Comparison of ENCODE assay signal across 25 cellular contexts in the genomic region with DNA sequence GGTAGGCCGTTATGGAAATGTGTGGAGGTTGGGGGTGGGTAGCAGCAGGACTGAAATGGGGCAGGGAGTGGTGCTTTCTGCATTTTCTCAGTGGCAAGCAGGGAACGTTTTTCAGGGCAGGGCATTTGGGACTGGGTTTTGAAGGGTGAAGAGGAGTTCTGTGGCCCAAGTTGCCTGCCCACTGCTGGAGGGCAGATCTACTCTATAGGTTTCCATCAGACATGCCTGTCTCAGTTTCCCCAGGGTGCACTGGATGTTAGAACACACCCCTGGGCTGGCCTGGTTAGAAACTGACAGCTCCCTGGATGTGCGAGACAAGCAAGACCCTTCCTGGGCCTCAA. TPM values are rescaled to one million over a fixed set of nuclear protein-coding genes. Genes with fewer than 3 reads are reported as not detected.
DNase-seq lines count a peak whose midpoint lies in the region; ATAC-seq, FAIRE-seq and TF ChIP-seq lines count a peak whose summit lies in the region.
"Had no signal": no experiment of that assay in that cellular context is flagged by ENCODE, and none has a peak within 500 bp of the region (broad histone marks: within the 10 kb centered on the region; RNA-seq: fewer than 3 reads in every experiment).

No MANE protein-coding gene starts in this region.

- DNase-seq in SK-N-SH (no peak), T-helper 17 cell (no peak), endothelial cell (ENCODE audit: low spot score) (no peak), neural progenitor cell (ENCODE audit: low spot score) (no peak), prostate gland (ENCODE audit: low spot score) (no peak), kidney (no peak)
- DNase-seq: C1 segment of cervical spinal cord, NCI-H1436 treated with DMSO at 0.1 percent for 48 hours, NCI-H2107, SHP77 had no signal

- TF ChIP-seq CTCF in SK-N-SH (IDR thresholded peaks at IDR 0.05) (no peak), endothelial cell (IDR thresholded peaks at IDR 0.05; ENCODE audit: unreplicated experiment) (no peak), neural progenitor cell (IDR thresholded peaks at IDR 0.05) (no peak), prostate gland (IDR thresholded peaks at IDR 0.05) (no peak), kidney (IDR thresholded peaks at IDR 0.05; ENCODE audit: borderline replicate concordance, extremely low read depth, insufficient read depth) (no peak)

- no peak for TF ChIP-seq RAD21 in SK-N-SH (IDR thresholded peaks at IDR 0.05; ENCODE audit: low read length)

- ATAC-seq in SK-N-SH treated with all-trans-retinoic acid at 6 μM for 48 hours (no peak), T-helper 17 cell (no peak), GM19395 (IDR thresholded peaks at IDR 0.05; ENCODE audit: unreplicated experiment) (no peak)

- FAIRE-seq in kidney (lab: Jason Lieb, UNC): no peak
- FAIRE-seq: islet of Langerhans had no signal

- H2AFZ ChIP-seq in SK-N-SH (ENCODE audit: low read depth): no peak overlapping the region
- H2AFZ ChIP-seq in neural progenitor cell (replicated peaks): no peak overlapping the region

- peaks cover 56% of the 10 kb centered on the region for H3K27me3 ChIP-seq in SK-N-SH (ENCODE audit: insufficient read depth)
- peaks cover 71% of the 10 kb centered on the region for H3K27me3 ChIP-seq in neural progenitor cell
- peaks cover 13% of the 10 kb centered on the region for H3K27me3 ChIP-seq in prostate gland (replicated peaks; ENCODE audit: insufficient read depth)

- H3K27me3 Mint-ChIP-seq in T-helper 17 cell (peaks cover 18% of the 10 kb centered on the region), endothelial cell (ENCODE audit: unreplicated experiment) (peaks cover 20% of the 10 kb centered on the region), neural progenitor cell (ENCODE audit: insufficient read depth, low read depth) (peaks cover 40% of the 10 kb centered on the region)

- peaks cover 0 to 3% of the 10 kb centered on the region in 2 experiments for H3K36me3 ChIP-seq in SK-N-SH (replicated peaks in 1 of 2; ENCODE audit: control insufficient read depth in 1 of 2, insufficient read depth in 2 of 2, low read length in 1 of 2)
- H3K36me3 ChIP-seq in neural progenitor cell: no peaks in the 10 kb centered on the region
- no peaks in the 10 kb centered on the region for H3K36me3 ChIP-seq in prostate gland
- no peaks in the 10 kb centered on the region for H3K36me3 ChIP-seq in kidney (ENCODE audit: control insufficient read depth in 1 of 2, insufficient read depth in 2 of 2, low read length in 2 of 2)

- H3K4me1 ChIP-seq in SK-N-SH (ENCODE audit: control insufficient read depth in 1 of 2, insufficient read depth in 2 of 2, low read depth in 1 of 2, low read length in 1 of 2) (peaks cover 0 to 13% of the 10 kb centered on the region in 2 experiments; a peak in 1 of 4 replicates), neural progenitor cell (peaks cover 7% of the 10 kb centered on the region), prostate gland (replicated peaks) (peaks cover 6% of the 10 kb centered on the region), kidney (ENCODE audit: control insufficient read depth in 1 of 2, insufficient read depth in 1 of 2, low read depth in 1 of 2, low read length in 2 of 2) (peaks cover 14 to 15% of the 10 kb centered on the region in 2 donors)

- 7% methylated on average over 3 of the region's 3 CpGs for WGBS in SK-N-SH (ENCODE audit: low lambda C conversion rate)
- WGBS in prostate gland: 68% methylated on average over 3 of the region's 3 CpGs

- H3K4me1 Mint-ChIP-seq in T-helper 17 cell: peaks cover 18% of the 10 kb centered on the region
- no peaks in the 10 kb centered on the region for H3K4me1 Mint-ChIP-seq in endothelial cell (ENCODE audit: unreplicated experiment)
- H3K4me1 Mint-ChIP-seq in neural progenitor cell: peaks cover 12% of the 10 kb centered on the region

- POLR2A ChIA-PET in SK-N-SH (lab: Yijun Ruan, JAX): interaction anchor here (0.6 kb wide), 1 partner anchor 549 kb away, joined by 3 read pairs; no protein-coding TSS in a partner anchor

- H3K9me2 ChIP-seq in SK-N-SH: no peaks in the 10 kb centered on the region

- H3K9ac ChIP-seq in SK-N-SH: no peak overlapping the region
- H3K9ac ChIP-seq in neural progenitor cell: no peak overlapping the region
- no peak overlapping the region for H3K9ac ChIP-seq in kidney (ENCODE audit: low read length in 2 of 2)

- H3K27ac ChIP-seq in SK-N-SH (ENCODE audit: low read depth in 2 of 2, low read length in 1 of 2): no peak overlapping the region
- no peak overlapping the region for H3K27ac ChIP-seq in neural progenitor cell
- no peak overlapping the region for H3K27ac ChIP-seq in prostate gland
- H3K27ac ChIP-seq in kidney (ENCODE audit: low read depth in 2 of 2, low read length in 2 of 2): no peak overlapping the region
- H3K27ac ChIP-seq: 22Rv1, coronary artery, left lung, Peyer's patch had no signal

- no peaks in the 10 kb centered on the region for H3K79me2 ChIP-seq in SK-N-SH (ENCODE audit: insufficient read depth)
- H3K79me2 ChIP-seq in neural progenitor cell (ENCODE audit: low read depth): no peaks in the 10 kb centered on the region

- no peak for TF ChIP-seq POLR2A in prostate gland (IDR thresholded peaks at IDR 0.05)

- no peak overlapping the region for H3K4me2 ChIP-seq in SK-N-SH
- H3K4me2 ChIP-seq in neural progenitor cell: no peak overlapping the region

- intact Hi-C loops in prostate gland (cut with DNase I): no loop called here
- intact Hi-C loops in kidney (cut with DNase I): no loop called here

- H3K4me3 Mint-ChIP-seq in T-helper 17 cell: peak overlapping the region; percentile 74
- H3K4me3 Mint-ChIP-seq in endothelial cell (ENCODE audit: unreplicated experiment): peak overlapping the region; percentile 34
- peak overlapping the region; percentile 80 for H3K4me3 Mint-ChIP-seq in neural progenitor cell

- no peaks in the 10 kb centered on the region for H3K9me3 ChIP-seq in SK-N-SH
- no peaks in the 10 kb centered on the region for H3K9me3 ChIP-seq in T-helper 17 cell (ENCODE audit: control insufficient read depth, low read length, poor library complexity, severe bottlenecking)
- H3K9me3 ChIP-seq in neural progenitor cell (ENCODE audit: low read depth): no peaks in the 10 kb centered on the region
- H3K9me3 ChIP-seq in prostate gland: no peaks in the 10 kb centered on the region
- no peaks in the 10 kb centered on the region for H3K9me3 ChIP-seq in kidney (ENCODE audit: control insufficient read depth in 1 of 2, low read length in 2 of 2)
- H3K9me3 ChIP-seq: left lung, Peyer's patch had no signal

- H3K9me3 Mint-ChIP-seq in endothelial cell (ENCODE audit: unreplicated experiment) (no peaks in the 10 kb centered on the region), neural progenitor cell (peaks cover 3% of the 10 kb centered on the region)

- H3F3A ChIP-seq in SK-N-SH (replicated peaks; ENCODE audit: insufficient read depth) (peaks cover 17% of the 10 kb centered on the region), neural progenitor cell (ENCODE audit: low read depth) (peaks cover 6% of the 10 kb centered on the region)

- TF ChIP-seq EP300 in SK-N-SH (IDR thresholded peaks at IDR 0.05; ENCODE audit: borderline replicate concordance in 1 of 2, low read depth in 1 of 2, low read length in 1 of 2): no peak

- CTCF ChIA-PET in SK-N-SH (lab: Yijun Ruan, JAX): no interaction called here

- H4K20me1 ChIP-seq in SK-N-SH (ENCODE audit: insufficient read depth): no peaks in the 10 kb centered on the region
- peaks cover 12% of the 10 kb centered on the region for H4K20me1 ChIP-seq in neural progenitor cell (ENCODE audit: low read depth)

- H3K27ac Mint-ChIP-seq in T-helper 17 cell (no peak overlapping the region), endothelial cell (ENCODE audit: unreplicated experiment) (no peak overlapping the region), neural progenitor cell (no peak overlapping the region)

- peaks cover 8% of the 10 kb centered on the region for H3K36me3 Mint-ChIP-seq in T-helper 17 cell (ENCODE audit: low read depth)
- H3K36me3 Mint-ChIP-seq in endothelial cell (ENCODE audit: low read depth, unreplicated experiment): peaks cover 4% of the 10 kb centered on the region
- no peaks in the 10 kb centered on the region for H3K36me3 Mint-ChIP-seq in neural progenitor cell

- no peak overlapping the region for H3K4me3 ChIP-seq in SK-N-SH (ENCODE audit: low read depth in 2 of 2, low read length in 1 of 2)
- no peak overlapping the region for H3K4me3 ChIP-seq in neural progenitor cell
- H3K4me3 ChIP-seq in prostate gland: no peak overlapping the region
- H3K4me3 ChIP-seq in kidney (ENCODE audit: low read length in 2 of 2): no peak overlapping the region

RNA-seq across cellular contexts. Expression of a gene that starts 0.9 kb away (rescaled TPM):
- polyA plus RNA-seq in SK-N-SH (2012; rRNA removed): 1.5 and 1.8 TPM in 2 replicates
- 0.45 and 1.1 TPM in 2 replicates for polyA plus RNA-seq in SK-N-SH (2012; cell fraction: cytosol; rRNA removed)
- 4.6 and 5.1 TPM in 2 replicates for polyA plus RNA-seq in SK-N-SH (2012; cell fraction: nucleus; rRNA removed)
- total RNA-seq in T-helper 17 cell: 1 to 10 TPM in 1 of 2 donors, not detected in 1; 1.8 TPM
- total RNA-seq in endothelial cell (ENCODE audit: unreplicated experiment): 0.95 TPM
- total RNA-seq in neural progenitor cell (ENCODE audit: low replicate concordance): 5.4 and 5.9 TPM in 2 replicates
- under 1 TPM in 1 of 2 donors, not detected in 1; 0.34 TPM for total RNA-seq in prostate gland
- total RNA-seq in kidney: 0.44 TPM
- polyA plus RNA-seq in kidney (ENCODE audit: insufficient read depth, low read depth, low replicate concordance): 0.15 TPM
- total RNA-seq: Calu3, NCI-H460, osteoblast, Peyer's patch, skeletal muscle tissue, ureter had no signal

RNA-seq across cellular contexts. Expression of a gene that starts 15.2 kb away (rescaled TPM):
- polyA plus RNA-seq in SK-N-SH (2012; rRNA removed) (47.9 and 51.5 TPM in 2 replicates), kidney (ENCODE audit: insufficient read depth, low read depth, low replicate concordance) (77.2 TPM)
- 12.5 and 25.5 TPM in 2 replicates for polyA plus RNA-seq in SK-N-SH (2012; cell fraction: cytosol; rRNA removed)
- polyA plus RNA-seq in SK-N-SH (2012; cell fraction: nucleus; rRNA removed): 169 and 222 TPM in 2 replicates
- total RNA-seq in T-helper 17 cell (10 to 100 TPM; 18.2 to 42.8 TPM), endothelial cell (ENCODE audit: unreplicated experiment) (53.1 TPM), neural progenitor cell (ENCODE audit: low replicate concordance) (38.6 and 156 TPM in 2 replicates), prostate gland (10 to 100 TPM; 35.0 to 94.8 TPM), kidney (40.3 TPM)

RNA-seq across cellular contexts. Expression of a gene that starts 21.6 kb away (rescaled TPM):
- polyA plus RNA-seq in SK-N-SH (2012; rRNA removed) (138 and 145 TPM in 2 replicates), kidney (ENCODE audit: insufficient read depth, low read depth, low replicate concordance) (129 TPM)
- polyA plus RNA-seq in SK-N-SH (2012; cell fraction: cytosol; rRNA removed): 38.8 and 61.9 TPM in 2 replicates
- 879 TPM in 2 replicates for polyA plus RNA-seq in SK-N-SH (2012; cell fraction: nucleus; rRNA removed)
- total RNA-seq in T-helper 17 cell (100 to 1,000 TPM; 270 to 318 TPM), endothelial cell (ENCODE audit: unreplicated experiment) (182 TPM), neural progenitor cell (ENCODE audit: low replicate concordance) (31.7 and 175 TPM in 2 replicates), prostate gland (100 to 1,000 TPM; 216 to 377 TPM), kidney (180 TPM)

RNA-seq across cellular contexts. Expression of a gene that starts 22.0 kb away (rescaled TPM):
- polyA plus RNA-seq in SK-N-SH (2012; rRNA removed) (not detected in 2 replicates), kidney (ENCODE audit: insufficient read depth, low read depth, low replicate concordance) (not detected)
- not detected in 2 replicates for polyA plus RNA-seq in SK-N-SH (2012; cell fraction: cytosol; rRNA removed)
- polyA plus RNA-seq in SK-N-SH (2012; cell fraction: nucleus; rRNA removed): not detected in 2 replicates
- total RNA-seq in T-helper 17 cell (not detected), endothelial cell (ENCODE audit: unreplicated experiment) (not detected), neural progenitor cell (ENCODE audit: low replicate concordance) (not detected in 2 replicates), prostate gland (not detected), kidney (not detected)
- total RNA-seq: Calu3, left lung, NCI-H460, osteoblast, Peyer's patch, renal cortical epithelial cell, skeletal muscle tissue, temporal lobe, ureter had no signal
- polyA plus RNA-seq: esophagus had no signal

RNA-seq across cellular contexts. Expression of a gene that starts 27.1 kb away (rescaled TPM):
- polyA plus RNA-seq in SK-N-SH (2012; rRNA removed) (152 and 279 TPM in 2 replicates), kidney (ENCODE audit: insufficient read depth, low read depth, low replicate concordance) (64.1 TPM)
- 125 and 167 TPM in 2 replicates for polyA plus RNA-seq in SK-N-SH (2012; cell fraction: cytosol; rRNA removed)
- polyA plus RNA-seq in SK-N-SH (2012; cell fraction: nucleus; rRNA removed): 199 and 204 TPM in 2 replicates
- total RNA-seq in T-helper 17 cell (100 to 1,000 TPM; 263 to 301 TPM), endothelial cell (ENCODE audit: unreplicated experiment) (456 TPM), neural progenitor cell (ENCODE audit: low replicate concordance) (131 and 196 TPM in 2 replicates), prostate gland (100 to 1,000 TPM in 1 of 2 donors, 10 to 100 TPM in 1; 82.9 to 101 TPM), kidney (131 TPM)
